Comparison of ENCODE assay signal across 8 cellular contexts in the genomic region with DNA sequence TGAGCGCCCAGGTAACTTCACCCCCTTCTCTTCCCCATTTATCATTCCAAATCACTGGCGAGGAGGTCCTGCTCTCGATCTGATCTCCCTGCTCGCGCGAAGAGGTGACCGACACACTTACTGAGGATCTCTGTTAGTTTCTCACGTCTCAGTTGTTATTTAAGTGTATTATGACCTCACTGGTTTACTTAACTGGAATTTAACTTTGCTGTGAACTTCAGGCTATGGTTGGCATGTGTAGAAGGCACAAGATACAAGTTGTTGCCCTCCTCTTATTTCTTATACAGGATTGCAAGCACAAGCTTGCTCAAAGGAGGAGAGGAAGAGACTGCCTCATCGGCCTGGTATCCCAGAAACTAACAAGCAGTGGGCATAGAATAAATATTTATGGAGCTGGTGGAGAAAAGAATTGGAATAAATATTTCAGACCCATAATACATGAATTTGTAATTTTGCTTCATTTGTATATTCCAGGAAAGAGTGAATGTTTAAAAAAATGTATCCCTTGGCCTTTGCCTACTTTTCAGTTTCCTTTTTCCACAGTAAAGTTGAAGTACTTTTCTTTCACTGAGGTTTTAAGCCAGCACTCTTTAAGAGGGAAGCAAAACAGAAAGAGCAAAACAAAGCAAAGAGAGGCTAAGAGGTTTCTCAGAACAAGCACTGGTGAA. TPM values are rescaled to one million over a fixed set of nuclear protein-coding genes. Genes with fewer than 3 reads are reported as not detected.
A peak's percentile ranks its signal among the peaks of the same experiment; 100 is the strongest.
DNase-seq lines count a peak whose midpoint lies in the region; ATAC-seq and TF ChIP-seq lines count a peak whose summit lies in the region.

No MANE protein-coding gene starts in this region.

- H3K9ac ChIP-seq in skeletal muscle tissue (ENCODE audit: low read depth in 1 of 3, low read length in 3 of 3), result peak overlapping the region; percentile 79 to 89 (median 89)

- POLR2A ChIA-PET in AG04449 (lab: Yijun Ruan, JAX), result interaction anchor here (0.7 to 1.3 kb wide), 2 partner anchors 14 to 31 kb away, joined by 3 read pairs; no protein-coding TSS in a partner anchor

- peak overlapping the region in 4 of 6 donors; percentile 23 to 86 (median 48) for H3K27ac Mint-ChIP-seq in immature natural killer cell

- intact Hi-C loops in body of pancreas (cut with DNase I), result no loop called here

- peak overlapping the region; percentile 80 to 91 (median 86) for H3K27ac ChIP-seq in body of pancreas
- peak overlapping the region; percentile 88 for H3K27ac ChIP-seq in skeletal muscle tissue (ENCODE audit: low read depth, low read length)
- no peak overlapping the region for H3K27ac ChIP-seq in effector memory CD4-positive, alpha-beta T cell (ENCODE audit: insufficient read depth, low read length, poor library complexity, severe bottlenecking)

- H3K4me3 ChIP-seq in AG04449 (ENCODE audit: low read depth, low read length), result peak overlapping the region; percentile 86
- H3K4me3 ChIP-seq in HFF-Myc (replicated peaks; ENCODE audit: low read depth, low read length), result peak overlapping the region; percentile 66
- peak overlapping the region; percentile 87 to 93 for H3K4me3 ChIP-seq in body of pancreas
- H3K4me3 ChIP-seq in skeletal muscle tissue (ENCODE audit: low read length in 3 of 3), result peak overlapping the region; percentile 78 to 91 (median 87)
- H3K4me3 ChIP-seq in effector memory CD4-positive, alpha-beta T cell (ENCODE audit: insufficient read depth, low read depth, low read length, poor library complexity, severe bottlenecking), result no peak overlapping the region

- 1% methylated on average over 9 of the region's 9 CpGs for whole genome bisulfite sequencing in body of pancreas, 2 donors

- H3K27me3 ChIP-seq in body of pancreas, result no peaks in the 10 kb centered on the region
- H3K27me3 ChIP-seq in skeletal muscle tissue (ENCODE audit: control insufficient read depth in 3 of 3, insufficient read depth in 3 of 3, low read length in 3 of 3), result no peaks in the 10 kb centered on the region
- peaks cover 8% of the 10 kb centered on the region for H3K27me3 ChIP-seq in effector memory CD4-positive, alpha-beta T cell (replicated peaks; ENCODE audit: control insufficient read depth, insufficient read depth, low read length, poor library complexity, severe bottlenecking)

- H3K36me3 Mint-ChIP-seq in immature natural killer cell, result no peaks in the 10 kb centered on the region

- TF ChIP-seq POLR2A in body of pancreas (IDR thresholded peaks at IDR 0.05), result peak in 1 of 3 donors; percentile 19

- H3K4me3 Mint-ChIP-seq in immature natural killer cell, result peak overlapping the region; percentile 71 to 87 (median 83)

- H3K36me3 ChIP-seq in body of pancreas (replicated peaks in 1 of 2; ENCODE audit: insufficient read depth in 1 of 2, low read depth in 2 of 2) (no peaks in the 10 kb centered on the region), skeletal muscle tissue (ENCODE audit: control insufficient read depth in 3 of 3, insufficient read depth in 3 of 3, low read length in 3 of 3) (no peaks in the 10 kb centered on the region)
- H3K36me3 ChIP-seq in effector memory CD4-positive, alpha-beta T cell (ENCODE audit: control insufficient read depth, insufficient read depth, low read length), result no peaks in the 10 kb centered on the region

- CTCF ChIA-PET in AG04449 (lab: Yijun Ruan, JAX), result interaction anchor here (0.7 to 4.2 kb wide), 9 partner anchors 9 to 150 kb away, joined by 3 to 22 read pairs (median 3); no protein-coding TSS in a partner anchor

- no peaks in the 10 kb centered on the region for H3K9me3 ChIP-seq in body of pancreas
- H3K9me3 ChIP-seq in skeletal muscle tissue (ENCODE audit: control insufficient read depth in 3 of 3, low read length in 3 of 3), result no peaks in the 10 kb centered on the region
- no peaks in the 10 kb centered on the region for H3K9me3 ChIP-seq in effector memory CD4-positive, alpha-beta T cell (ENCODE audit: control insufficient read depth, low read length)

- peaks cover 5 to 21% (median 6%) of the 10 kb centered on the region in 3 donors for H3K27me3 Mint-ChIP-seq in immature natural killer cell (ENCODE audit: low read depth in 3 of 3)

- no peak for TF ChIP-seq CTCF in AG04449 (IDR thresholded peaks at IDR 0.05; ENCODE audit: insufficient read depth, low read length, missing control alignments)
- TF ChIP-seq CTCF in HFF-Myc (IDR thresholded peaks at IDR 0.05; ENCODE audit: low read depth, low read length, missing control alignments), result no peak
- TF ChIP-seq CTCF in body of pancreas (IDR thresholded peaks at IDR 0.05), result no peak

- no peaks in the 10 kb centered on the region for H3K9me3 Mint-ChIP-seq in immature natural killer cell

- no peak for DNase-seq in AG04449 (ENCODE audit: low read depth, low spot score)
- no peak for DNase-seq in HFF-Myc (ENCODE audit: extremely low read depth, low read depth)
- no peak for DNase-seq in body of pancreas
- no peak for DNase-seq in immature natural killer cell
- DNase-seq in T-helper 9 cell, result no peak
- DNase-seq in effector memory CD4-positive, alpha-beta T cell, result no peak
- DNase-seq in NCI-H524 treated with DMSO at 0.1 percent for 48 hours (lab: John Stamatoyannopoulos, UW), result no peak

- H3K4me1 ChIP-seq in body of pancreas, result peaks cover 26% of the 10 kb centered on the region
- peaks cover 26 to 30% (median 26%) of the 10 kb centered on the region in 3 donors for H3K4me1 ChIP-seq in skeletal muscle tissue (ENCODE audit: control insufficient read depth in 3 of 3, insufficient read depth in 3 of 3, low read length in 3 of 3)
- H3K4me1 ChIP-seq in effector memory CD4-positive, alpha-beta T cell (ENCODE audit: control insufficient read depth, insufficient read depth, low read length, poor library complexity, severe bottlenecking), result no peaks in the 10 kb centered on the region

- peak; percentile 19 for ATAC-seq in body of pancreas

- H3K4me1 Mint-ChIP-seq in immature natural killer cell, result peaks cover 33 to 40% of the 10 kb centered on the region in 2 donors

RNA-seq across cellular contexts. Expression of a gene that starts 1.3 kb away (rescaled TPM):
- 10 to 100 TPM; 10.5 to 18.7 TPM for total RNA-seq in body of pancreas
- polyA plus RNA-seq in immature natural killer cell, result 1 to 10 TPM in 1 of 3 donors, under 1 TPM in 2; 0.21 to 1.8 (median 0.25) TPM
- 27.1 TPM for total RNA-seq in skeletal muscle tissue
